In the genomic region with DNA sequence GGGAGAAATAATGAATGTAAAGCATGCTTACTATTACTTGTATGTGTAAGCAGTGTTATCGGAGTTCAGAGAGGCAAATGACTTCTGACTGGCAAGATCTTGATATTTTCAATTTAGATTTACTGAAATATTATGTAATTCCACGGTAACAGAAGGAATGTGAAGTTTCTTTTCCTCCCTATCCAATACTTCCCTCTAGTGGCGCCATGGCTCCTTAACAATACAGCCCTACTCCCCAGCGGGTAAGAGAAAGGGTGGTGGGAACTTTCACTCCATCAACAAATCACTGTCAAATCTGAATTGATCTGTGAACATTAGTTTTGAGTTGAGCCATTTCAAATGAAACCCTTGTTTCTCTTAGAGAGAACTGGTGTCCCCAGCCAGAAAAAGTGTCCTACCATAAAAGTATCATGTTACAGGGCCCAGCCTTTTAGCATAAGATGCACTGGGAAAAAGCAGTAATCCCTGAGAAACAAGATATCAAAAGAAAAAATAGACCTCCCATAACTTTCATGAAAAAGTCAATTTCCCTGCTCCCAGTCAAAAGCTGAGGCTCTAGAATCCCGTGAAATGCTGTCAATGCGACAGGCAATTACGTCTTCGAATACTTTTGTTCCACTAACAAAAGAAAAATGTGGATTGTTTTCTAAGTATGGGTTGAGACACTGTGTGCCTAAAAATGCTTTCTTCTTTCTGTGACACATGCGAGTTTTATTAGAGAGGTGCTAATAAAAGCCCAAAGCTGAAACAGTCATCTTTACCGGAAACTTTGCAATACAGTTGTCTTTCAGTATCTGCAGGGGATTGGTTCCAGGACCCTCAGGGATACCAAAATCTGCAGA, we compare ENCODE assay signal across 7 cellular contexts. TPM values are rescaled to one million over a fixed set of nuclear protein-coding genes. Genes with fewer than 3 reads are reported as not detected.
DNase-seq lines count a peak whose midpoint lies in the region; TF ChIP-seq lines count a peak whose summit lies in the region.

No MANE protein-coding gene starts in this region.

- peak; percentile 52 for TF ChIP-seq CTCF in GM10266 (IDR thresholded peaks at IDR 0.05; ENCODE audit: control insufficient read depth, insufficient read depth, low read depth, missing control alignments)

- DNase-seq in GM10266 (ENCODE audit: extremely low spot score) = no peak
- peak; percentile 52 for DNase-seq in NCI-H146 treated with DMSO at 0.1 percent for 48 hours (lab: John Stamatoyannopoulos, UW; ENCODE audit: unreplicated experiment)
- DNase-seq in cerebellum (ENCODE audit: low spot score) = peak; percentile 56
- peak; percentile 70 for DNase-seq in medulla oblongata (ENCODE audit: extremely low spot score)
- DNase-seq in activated CD8-positive, alpha-beta memory T cell treated with anti-CD3 and anti-CD28 coated beads for 24 hours = no peak
- no peak for DNase-seq in activated gamma-delta T cell treated with Interleukin-2 at 50 U/mL for 16 hours
- DNase-seq in NCI-H774 (lab: John Stamatoyannopoulos, UW) = no peak

RNA-seq across cellular contexts. Expression of a gene that starts 12.9 kb away (rescaled TPM):
- 102 TPM for total RNA-seq in cerebellum

RNA-seq across cellular contexts. Expression of a gene that starts 24.9 kb away (rescaled TPM):
- 42.9 TPM for total RNA-seq in cerebellum

RNA-seq across cellular contexts. Expression of a gene that starts 53.9 kb away (rescaled TPM):
- total RNA-seq in cerebellum = 108 TPM

Comparison
In these comparisons a context has a peak if more than half of its experiments do, and no peak if none do; other contexts are left out.
1. DNase-seq: peak in NCI-H146 treated with DMSO at 0.1 percent for 48 hours (single experiment), cerebellum (single experiment) and medulla oblongata (single experiment); none in GM10266 (single experiment), activated CD8-positive, alpha-beta memory T cell treated with anti-CD3 and anti-CD28 coated beads for 24 hours (single experiment), activated gamma-delta T cell treated with Interleukin-2 at 50 U/mL for 16 hours (single experiment) and NCI-H774 (single experiment).